ENCODE assay signal across 19 cellular contexts in genomic region chr12:126418357-126418756, GRCh38.
A peak's percentile ranks its signal among the peaks of the same experiment; 100 is the strongest.
DNase-seq lines count a peak whose midpoint lies in the region; TF ChIP-seq lines count a peak whose summit lies in the region.
"Had no signal": no experiment of that assay in that cellular context is flagged by ENCODE, and none has a peak within 500 bp of the region (broad histone marks: within the 10 kb centered on the region; RNA-seq: fewer than 3 reads in every experiment).

No MANE protein-coding gene starts in this region.

- in situ Hi-C loops in SK-MEL-5 (cut with HindIII; ENCODE audit: low pct_unique_long_range_greater_than_20kb, low sequenced_read_pairs), result no loop called here

- POLR2A ChIA-PET in PC-9 (lab: Charles Lee; ENCODE audit: unreplicated experiment), result no interaction called here

- no peaks in the 10 kb centered on the region for H3K79me2 ChIP-seq in PC-9 (ENCODE audit: low read depth)

- CTCF ChIA-PET in PC-9 (lab: Charles Lee), result no interaction called here

- intact Hi-C loops in PC-9 (cut with micrococcal nuclease; ENCODE audit: unreplicated experiment), result no loop called here

- no peak overlapping the region for H3K4me3 ChIP-seq in fibroblast of the aortic adventitia (ENCODE audit: low read depth, low read length)
- H3K4me3 ChIP-seq in PC-9, result no peak overlapping the region
- H3K4me3 ChIP-seq: BLaER1, GM12878, GM23338, HAP-1 had no signal

- no peak overlapping the region for H3K4me2 ChIP-seq in PC-9
- H3K4me2 ChIP-seq: BLaER1, GM23338 had no signal

- TF ChIP-seq CTCF in fibroblast of the aortic adventitia (IDR thresholded peaks at IDR 0.05; ENCODE audit: insufficient read depth, low read length) (no peak), PC-9 (conservative IDR thresholded peaks at IDR 0.05) (no peak)

- BruUV-seq in PC-9 (replicated peaks; lab: Mats Ljungman, UMichigan), result no TSS peak

- no peak overlapping the region for H3K27ac ChIP-seq in PC-9
- H3K27ac ChIP-seq: BLaER1, C4-2B had no signal

- H3K9me3 ChIP-seq in PC-9 (ENCODE audit: insufficient read depth, low read depth), result no peaks in the 10 kb centered on the region
- H3K9me3 ChIP-seq: BLaER1, Caco-2, HAP-1 had no signal

- no peak overlapping the region for H2AFZ ChIP-seq in PC-9
- H2AFZ ChIP-seq: GM23338 had no signal

- H3K9me2 ChIP-seq in PC-9 (ENCODE audit: insufficient read depth), result no peaks in the 10 kb centered on the region

- H3K36me3 ChIP-seq in PC-9 (ENCODE audit: low read depth), result no peaks in the 10 kb centered on the region
- H3K36me3 ChIP-seq: BLaER1, HAP-1 had no signal

- no peaks in the 10 kb centered on the region for H3F3A ChIP-seq in PC-9 (ENCODE audit: insufficient read depth, low read depth)

- H4K20me1 ChIP-seq in PC-9 (ENCODE audit: insufficient read depth), result no peaks in the 10 kb centered on the region
- H4K20me1 ChIP-seq: BLaER1 had no signal

- no peaks in the 10 kb centered on the region for H3K4me1 ChIP-seq in PC-9 (replicated peaks; ENCODE audit: insufficient read depth)
- H3K4me1 ChIP-seq: BLaER1, Caco-2, HAP-1 had no signal

- DNase-seq in EH (ENCODE audit: low read depth) (peak; percentile 0), SK-MEL-5 (ENCODE audit: low read depth, low spot score) (peak; percentile 47), fibroblast of the aortic adventitia (ENCODE audit: low read depth) (peak; percentile 16), NCI-H2227 (lab: John Stamatoyannopoulos, UW; ENCODE audit: unreplicated experiment) (no peak), PC-9 (no peak), NCI-H1105 treated with DMSO at 0.1 percent for 48 hours (lab: John Stamatoyannopoulos, UW) (no peak)
- DNase-seq: Caco-2; CD4-positive, CD25-positive, alpha-beta regulatory T cell; CD8-positive, alpha-beta T cell; DMS153; DND-41; EL; GDM1; HFFc6 had no signal

- no peaks in the 10 kb centered on the region for H3K27me3 ChIP-seq in PC-9 (ENCODE audit: insufficient read depth, low read depth)
- H3K27me3 ChIP-seq: BLaER1 had no signal

Comparison
In these comparisons a context has a peak if more than half of its experiments do, and no peak if none do; other contexts are left out.
1. DNase-seq: peak in EH (single experiment), SK-MEL-5 (single experiment) and fibroblast of the aortic adventitia (single experiment); none in NCI-H2227 (single experiment), PC-9 (0 of 2) and NCI-H1105 treated with DMSO at 0.1 percent for 48 hours (single experiment).